Comparison of ENCODE assay signal across 1 cellular context in the genomic region with DNA sequence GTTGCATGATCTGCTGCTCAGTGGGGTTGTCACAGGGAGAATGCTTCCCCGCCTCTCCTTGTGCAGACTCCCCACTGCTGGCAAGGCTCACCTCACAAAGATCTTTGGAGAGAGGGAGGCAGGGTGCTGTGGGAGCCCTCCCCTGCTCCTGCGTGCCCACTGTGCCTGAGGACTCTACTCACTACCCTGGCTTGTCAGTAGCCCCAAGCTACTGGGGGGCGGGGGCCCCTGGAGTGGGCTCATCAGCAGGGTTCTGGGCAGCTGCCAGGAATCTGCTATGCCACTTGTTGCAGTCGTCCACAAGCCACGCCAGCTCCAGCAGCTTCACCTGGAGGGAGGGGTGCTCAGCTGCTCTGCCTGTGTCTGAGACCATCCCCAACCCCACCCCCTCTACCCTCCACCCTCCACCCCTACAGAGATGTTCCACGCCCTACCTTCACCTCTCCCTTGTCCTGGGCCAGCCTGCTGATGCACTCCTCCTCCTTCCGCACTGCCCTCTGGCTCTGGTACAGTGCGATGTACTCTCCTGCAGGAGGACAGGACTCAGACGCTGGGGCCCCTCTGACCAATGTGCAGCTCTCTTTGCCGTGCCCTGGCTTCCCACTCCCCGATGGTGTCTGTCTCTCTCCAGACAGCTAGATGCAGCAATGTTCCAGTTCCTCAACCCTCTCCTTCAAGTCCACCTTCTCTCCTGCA.
A peak's percentile ranks its signal among the peaks of the same experiment; 100 is the strongest.
TF ChIP-seq lines count a peak whose summit lies in the region.

No MANE protein-coding gene starts in this region.

TF ChIP-seq in HEK293, 187 proteins besides CTCF, POLR2A, EP300 and RAD21 (continued from another document):
- TF ChIP-seq, protein P1, sequence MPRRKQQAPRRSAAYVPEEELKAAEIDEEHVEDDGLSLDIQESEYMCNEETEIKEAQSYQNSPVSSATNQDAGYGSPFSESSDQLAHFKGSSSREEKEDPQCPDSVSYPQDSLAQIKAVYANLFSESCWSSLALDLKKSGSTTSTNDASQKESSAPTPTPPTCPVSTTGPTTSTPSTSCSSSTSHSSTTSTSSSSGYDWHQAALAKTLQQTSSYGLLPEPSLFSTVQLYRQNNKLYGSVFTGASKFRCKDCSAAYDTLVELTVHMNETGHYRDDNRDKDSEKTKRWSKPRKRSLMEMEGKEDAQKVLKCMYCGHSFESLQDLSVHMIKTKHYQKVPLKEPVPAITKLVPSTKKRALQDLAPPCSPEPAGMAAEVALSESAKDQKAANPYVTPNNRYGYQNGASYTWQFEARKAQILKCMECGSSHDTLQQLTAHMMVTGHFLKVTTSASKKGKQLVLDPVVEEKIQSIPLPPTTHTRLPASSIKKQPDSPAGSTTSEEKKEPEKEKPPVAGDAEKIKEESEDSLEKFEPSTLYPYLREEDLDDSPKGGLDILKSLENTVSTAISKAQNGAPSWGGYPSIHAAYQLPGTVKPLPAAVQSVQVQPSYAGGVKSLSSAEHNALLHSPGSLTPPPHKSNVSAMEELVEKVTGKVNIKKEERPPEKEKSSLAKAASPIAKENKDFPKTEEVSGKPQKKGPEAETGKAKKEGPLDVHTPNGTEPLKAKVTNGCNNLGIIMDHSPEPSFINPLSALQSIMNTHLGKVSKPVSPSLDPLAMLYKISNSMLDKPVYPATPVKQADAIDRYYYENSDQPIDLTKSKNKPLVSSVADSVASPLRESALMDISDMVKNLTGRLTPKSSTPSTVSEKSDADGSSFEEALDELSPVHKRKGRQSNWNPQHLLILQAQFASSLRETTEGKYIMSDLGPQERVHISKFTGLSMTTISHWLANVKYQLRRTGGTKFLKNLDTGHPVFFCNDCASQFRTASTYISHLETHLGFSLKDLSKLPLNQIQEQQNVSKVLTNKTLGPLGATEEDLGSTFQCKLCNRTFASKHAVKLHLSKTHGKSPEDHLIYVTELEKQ (tag by site-specific recombination; IDR thresholded peaks at IDR 0.05; ENCODE audit: borderline replicate concordance): no peak
- TF ChIP-seq SCRT2 (tag by site-specific recombination; IDR thresholded peaks at IDR 0.05) (peak; percentile 95), ZFP69B (tag by site-specific recombination; IDR thresholded peaks at IDR 0.05) (no peak), ZNF239 (tag by site-specific recombination; IDR thresholded peaks at IDR 0.05) (no peak), OSR2 (tag by site-specific recombination; IDR thresholded peaks at IDR 0.05) (peak; percentile 82), ZNF324 (tag by site-specific recombination; IDR thresholded peaks at IDR 0.05) (no peak), BCL11A (tag by site-specific recombination; IDR thresholded peaks at IDR 0.05; ENCODE audit: low read depth) (no peak), ATF2 (tag by site-specific recombination; IDR thresholded peaks at IDR 0.05; ENCODE audit: low read depth) (no peak), BCL6B (tag by site-specific recombination; IDR thresholded peaks at IDR 0.05) (no peak), ZBTB20 (tag by site-specific recombination; IDR thresholded peaks at IDR 0.05) (peak; percentile 53; the same call in 1 of the 2 replicates), ZNF341 (tag by site-specific recombination; IDR thresholded peaks at IDR 0.05; ENCODE audit: low read depth) (no peak), PRDM4 (tag by site-specific recombination; IDR thresholded peaks at IDR 0.05) (no peak), ZNF292 (tag by site-specific recombination; IDR thresholded peaks at IDR 0.05; ENCODE audit: borderline replicate concordance, low read depth) (no peak), PATZ1 (tag by site-specific recombination; IDR thresholded peaks at IDR 0.05) (0 out of 2 replicates have a peak, but pooled peaks have one; percentile 27), REPIN1 (tag by site-specific recombination; IDR thresholded peaks at IDR 0.05; ENCODE audit: low read depth) (no peak), ZNF623 (tag by site-specific recombination; IDR thresholded peaks at IDR 0.05) (no peak), MEIS1 (CRISPR knock-in tag; IDR thresholded peaks at IDR 0.05; ENCODE audit: borderline replicate concordance) (no peak), ZBTB8A (tag by site-specific recombination; IDR thresholded peaks at IDR 0.05) (no peak)
- TF ChIP-seq, protein P2, sequence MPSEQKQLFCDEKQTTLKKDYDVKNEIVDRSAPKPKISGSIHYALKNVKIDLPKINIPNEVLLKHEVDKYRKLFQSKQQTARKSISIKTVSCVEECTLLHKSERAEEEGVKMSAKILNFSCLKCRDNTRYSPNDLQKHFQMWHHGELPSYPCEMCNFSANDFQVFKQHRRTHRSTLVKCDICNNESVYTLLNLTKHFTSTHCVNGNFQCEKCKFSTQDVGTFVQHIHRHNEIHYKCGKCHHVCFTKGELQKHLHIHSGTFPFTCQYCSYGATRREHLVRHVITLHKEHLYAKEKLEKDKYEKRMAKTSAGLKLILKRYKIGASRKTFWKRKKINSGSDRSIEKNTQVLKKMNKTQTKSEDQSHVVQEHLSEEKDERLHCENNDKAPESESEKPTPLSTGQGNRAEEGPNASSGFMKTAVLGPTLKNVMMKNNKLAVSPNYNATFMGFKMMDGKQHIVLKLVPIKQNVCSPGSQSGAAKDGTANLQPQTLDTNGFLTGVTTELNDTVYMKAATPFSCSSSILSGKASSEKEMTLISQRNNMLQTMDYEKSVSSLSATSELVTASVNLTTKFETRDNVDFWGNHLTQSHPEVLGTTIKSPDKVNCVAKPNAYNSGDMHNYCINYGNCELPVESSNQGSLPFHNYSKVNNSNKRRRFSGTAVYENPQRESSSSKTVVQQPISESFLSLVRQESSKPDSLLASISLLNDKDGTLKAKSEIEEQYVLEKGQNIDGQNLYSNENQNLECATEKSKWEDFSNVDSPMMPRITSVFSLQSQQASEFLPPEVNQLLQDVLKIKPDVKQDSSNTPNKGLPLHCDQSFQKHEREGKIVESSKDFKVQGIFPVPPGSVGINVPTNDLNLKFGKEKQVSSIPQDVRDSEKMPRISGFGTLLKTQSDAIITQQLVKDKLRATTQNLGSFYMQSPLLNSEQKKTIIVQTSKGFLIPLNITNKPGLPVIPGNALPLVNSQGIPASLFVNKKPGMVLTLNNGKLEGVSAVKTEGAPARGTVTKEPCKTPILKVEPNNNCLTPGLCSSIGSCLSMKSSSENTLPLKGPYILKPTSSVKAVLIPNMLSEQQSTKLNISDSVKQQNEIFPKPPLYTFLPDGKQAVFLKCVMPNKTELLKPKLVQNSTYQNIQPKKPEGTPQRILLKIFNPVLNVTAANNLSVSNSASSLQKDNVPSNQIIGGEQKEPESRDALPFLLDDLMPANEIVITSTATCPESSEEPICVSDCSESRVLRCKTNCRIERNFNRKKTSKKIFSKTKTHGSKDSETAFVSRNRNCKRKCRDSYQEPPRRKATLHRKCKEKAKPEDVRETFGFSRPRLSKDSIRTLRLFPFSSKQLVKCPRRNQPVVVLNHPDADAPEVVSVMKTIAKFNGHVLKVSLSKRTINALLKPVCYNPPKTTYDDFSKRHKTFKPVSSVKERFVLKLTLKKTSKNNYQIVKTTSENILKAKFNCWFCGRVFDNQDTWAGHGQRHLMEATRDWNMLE (tag by site-specific recombination; conservative IDR thresholded peaks at IDR 0.05; ENCODE audit: low read depth): no peak
- TF ChIP-seq, protein P3, sequence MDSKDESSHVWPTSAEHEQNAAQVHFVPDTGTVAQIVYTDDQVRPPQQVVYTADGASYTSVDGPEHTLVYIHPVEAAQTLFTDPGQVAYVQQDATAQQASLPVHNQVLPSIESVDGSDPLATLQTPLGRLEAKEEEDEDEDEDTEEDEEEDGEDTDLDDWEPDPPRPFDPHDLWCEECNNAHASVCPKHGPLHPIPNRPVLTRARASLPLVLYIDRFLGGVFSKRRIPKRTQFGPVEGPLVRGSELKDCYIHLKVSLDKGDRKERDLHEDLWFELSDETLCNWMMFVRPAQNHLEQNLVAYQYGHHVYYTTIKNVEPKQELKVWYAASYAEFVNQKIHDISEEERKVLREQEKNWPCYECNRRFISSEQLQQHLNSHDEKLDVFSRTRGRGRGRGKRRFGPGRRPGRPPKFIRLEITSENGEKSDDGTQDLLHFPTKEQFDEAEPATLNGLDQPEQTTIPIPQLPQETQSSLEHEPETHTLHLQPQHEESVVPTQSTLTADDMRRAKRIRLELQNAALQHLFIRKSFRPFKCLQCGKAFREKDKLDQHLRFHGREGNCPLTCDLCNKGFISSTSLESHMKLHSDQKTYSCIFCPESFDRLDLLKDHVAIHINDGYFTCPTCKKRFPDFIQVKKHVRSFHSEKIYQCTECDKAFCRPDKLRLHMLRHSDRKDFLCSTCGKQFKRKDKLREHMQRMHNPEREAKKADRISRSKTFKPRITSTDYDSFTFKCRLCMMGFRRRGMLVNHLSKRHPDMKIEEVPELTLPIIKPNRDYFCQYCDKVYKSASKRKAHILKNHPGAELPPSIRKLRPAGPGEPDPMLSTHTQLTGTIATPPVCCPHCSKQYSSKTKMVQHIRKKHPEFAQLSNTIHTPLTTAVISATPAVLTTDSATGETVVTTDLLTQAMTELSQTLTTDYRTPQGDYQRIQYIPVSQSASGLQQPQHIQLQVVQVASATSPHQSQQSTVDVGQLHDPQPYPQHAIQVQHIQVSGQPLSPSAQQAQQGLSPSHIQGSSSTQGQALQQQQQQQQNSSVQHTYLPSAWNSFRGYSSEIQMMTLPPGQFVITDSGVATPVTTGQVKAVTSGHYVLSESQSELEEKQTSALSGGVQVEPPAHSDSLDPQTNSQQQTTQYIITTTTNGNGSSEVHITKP (tag by site-specific recombination; IDR thresholded peaks at IDR 0.05): no peak
- TF ChIP-seq, protein P4, sequence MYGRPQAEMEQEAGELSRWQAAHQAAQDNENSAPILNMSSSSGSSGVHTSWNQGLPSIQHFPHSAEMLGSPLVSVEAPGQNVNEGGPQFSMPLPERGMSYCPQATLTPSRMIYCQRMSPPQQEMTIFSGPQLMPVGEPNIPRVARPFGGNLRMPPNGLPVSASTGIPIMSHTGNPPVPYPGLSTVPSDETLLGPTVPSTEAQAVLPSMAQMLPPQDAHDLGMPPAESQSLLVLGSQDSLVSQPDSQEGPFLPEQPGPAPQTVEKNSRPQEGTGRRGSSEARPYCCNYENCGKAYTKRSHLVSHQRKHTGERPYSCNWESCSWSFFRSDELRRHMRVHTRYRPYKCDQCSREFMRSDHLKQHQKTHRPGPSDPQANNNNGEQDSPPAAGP (tag by site-specific recombination; IDR thresholded peaks at IDR 0.05): no peak
